In the genomic region with DNA sequence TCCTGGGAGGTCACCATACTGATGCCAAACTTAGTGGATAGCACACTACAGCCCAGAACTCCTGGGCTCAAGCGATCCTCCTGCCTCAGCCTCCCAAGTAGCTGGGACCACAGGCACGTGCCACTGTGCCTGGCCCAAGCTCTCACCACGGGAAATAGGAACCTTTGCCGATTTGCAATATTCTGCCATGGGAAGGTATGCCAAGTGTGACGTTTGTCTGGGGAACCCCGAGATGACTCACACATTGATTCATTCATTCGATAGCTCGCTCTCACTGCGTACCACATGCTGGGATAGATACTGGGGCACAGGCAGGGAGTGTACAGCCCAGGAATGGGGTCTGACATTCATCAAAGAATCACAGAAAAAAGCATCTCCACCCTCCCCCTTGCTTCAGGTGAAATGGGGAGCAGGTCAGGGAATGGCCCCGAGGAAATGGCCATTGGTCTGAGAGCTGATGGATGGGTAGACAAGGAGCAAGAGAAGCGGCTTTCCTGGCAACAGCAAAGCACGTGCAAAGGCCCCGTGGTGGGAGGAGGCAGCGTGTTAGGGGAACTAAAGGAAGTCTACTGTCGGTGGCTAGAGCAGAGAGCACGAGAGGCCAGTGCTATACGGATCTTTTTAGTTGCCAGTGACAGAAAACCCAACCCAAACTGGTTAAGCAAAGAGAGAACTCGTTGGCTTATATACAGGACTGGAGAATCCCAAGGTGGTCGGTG, we compare ENCODE assay signal across 10 cellular contexts. TPM values are rescaled to one million over a fixed set of nuclear protein-coding genes. Genes with fewer than 3 reads are reported as not detected.
DNase-seq lines count a peak whose midpoint lies in the region; ATAC-seq and TF ChIP-seq lines count a peak whose summit lies in the region.
"Had no signal": no experiment of that assay in that cellular context is flagged by ENCODE, and none has a peak within 500 bp of the region (broad histone marks: within the 10 kb centered on the region; RNA-seq: fewer than 3 reads in every experiment).

No MANE protein-coding gene starts in this region.

- CTCF ChIA-PET in activated CD4-positive, alpha-beta memory T cell treated with anti-CD3 and anti-CD28 coated beads, Interleukin-2, amount 10 ng/mL, durations not matched to agents 7 days and 5 days (lab: Charles Lee) = no interaction called here

- no peak overlapping the region for H3K4me3 ChIP-seq in fibroblast of villous mesenchyme (ENCODE audit: low read depth, low read length)

- no peak overlapping the region for H3K4me3 Mint-ChIP-seq in stimulated activated naive CD8-positive, alpha-beta T cell treated with anti-CD3 and anti-CD28 coated beads, Interleukin-15, amount 100 ng/mL, for 72 hours
- H3K4me3 Mint-ChIP-seq in activated CD4-positive, alpha-beta memory T cell treated with anti-CD3 and anti-CD28 coated beads, Interleukin-2, amount 10 ng/mL, durations not matched to agents 7 days and 5 days = no peak overlapping the region

- POLR2A ChIA-PET in activated CD4-positive, alpha-beta memory T cell treated with anti-CD3 and anti-CD28 coated beads, Interleukin-2, amount 10 ng/mL, durations not matched to agents 7 days and 5 days (lab: Charles Lee) = no interaction called here

- TF ChIP-seq CTCF in fibroblast of villous mesenchyme (IDR thresholded peaks at IDR 0.05; ENCODE audit: insufficient read depth, low read depth, low read length) = no peak

- DNase-seq in stimulated activated naive CD8-positive, alpha-beta T cell treated with anti-CD3 and anti-CD28 coated beads, Interleukin-15, Interleukin-2, amounts not matched to agents 100 U/mL and 50 U/mL, for 24 hours = peak; percentile 27
- no peak for DNase-seq in stimulated activated naive CD8-positive, alpha-beta T cell treated with anti-CD3 and anti-CD28 coated beads, Interleukin-15, amount 100 ng/mL, for 72 hours
- DNase-seq in activated CD4-positive, alpha-beta memory T cell treated with anti-CD3 and anti-CD28 coated beads, Interleukin-2, amount 10 ng/mL, durations not matched to agents 7 days and 5 days = peak; percentile 22
- DNase-seq in fibroblast of villous mesenchyme (ENCODE audit: low read depth) (peak; percentile 17), DMS 273 (lab: John Stamatoyannopoulos, UW; ENCODE audit: unreplicated experiment) (no peak)
- DNase-seq: caudate nucleus, NCI-H1694 treated with DMSO at 0.1 percent for 48 hours had no signal

- H3K27ac Mint-ChIP-seq in stimulated activated naive CD8-positive, alpha-beta T cell treated with anti-CD3 and anti-CD28 coated beads, Interleukin-15, amount 100 ng/mL, for 72 hours = peak overlapping the region in 1 of 2 donors; percentile 38
- H3K27ac Mint-ChIP-seq in activated CD4-positive, alpha-beta memory T cell treated with anti-CD3 and anti-CD28 coated beads, Interleukin-2, amount 10 ng/mL, durations not matched to agents 7 days and 5 days = no peak overlapping the region

- H3K27me3 Mint-ChIP-seq in stimulated activated naive CD8-positive, alpha-beta T cell treated with anti-CD3 and anti-CD28 coated beads, Interleukin-15, amount 100 ng/mL, for 72 hours = no peaks in the 10 kb centered on the region
- no peaks in the 10 kb centered on the region for H3K27me3 Mint-ChIP-seq in activated CD4-positive, alpha-beta memory T cell treated with anti-CD3 and anti-CD28 coated beads, Interleukin-2, amount 10 ng/mL, durations not matched to agents 7 days and 5 days

- ATAC-seq in stimulated activated naive CD8-positive, alpha-beta T cell treated with anti-CD3 and anti-CD28 coated beads, Interleukin-15, Interleukin-2, amounts not matched to agents 100 U/mL and 50 U/mL, for 24 hours = peak; percentile 50
- no peak for ATAC-seq in stimulated activated naive CD8-positive, alpha-beta T cell treated with anti-CD3 and anti-CD28 coated beads, Interleukin-15, amount 100 ng/mL, for 72 hours
- ATAC-seq in HG02610 (IDR thresholded peaks at IDR 0.05; ENCODE audit: unreplicated experiment) (no peak), GM21723 (IDR thresholded peaks at IDR 0.05; ENCODE audit: unreplicated experiment) (no peak), HG03342 (IDR thresholded peaks at IDR 0.05; ENCODE audit: unreplicated experiment) (no peak)

- H3K36me3 Mint-ChIP-seq in activated CD4-positive, alpha-beta memory T cell treated with anti-CD3 and anti-CD28 coated beads, Interleukin-2, amount 10 ng/mL, durations not matched to agents 7 days and 5 days (ENCODE audit: low read depth) = peaks cover 2% of the 10 kb centered on the region

- H3K4me1 Mint-ChIP-seq in stimulated activated naive CD8-positive, alpha-beta T cell treated with anti-CD3 and anti-CD28 coated beads, Interleukin-15, amount 100 ng/mL, for 72 hours = peaks cover 19% of the 10 kb centered on the region
- peaks cover 45% of the 10 kb centered on the region for H3K4me1 Mint-ChIP-seq in activated CD4-positive, alpha-beta memory T cell treated with anti-CD3 and anti-CD28 coated beads, Interleukin-2, amount 10 ng/mL, durations not matched to agents 7 days and 5 days

- H3K9me3 Mint-ChIP-seq in stimulated activated naive CD8-positive, alpha-beta T cell treated with anti-CD3 and anti-CD28 coated beads, Interleukin-15, amount 100 ng/mL, for 72 hours = no peaks in the 10 kb centered on the region
- no peaks in the 10 kb centered on the region for H3K9me3 Mint-ChIP-seq in activated CD4-positive, alpha-beta memory T cell treated with anti-CD3 and anti-CD28 coated beads, Interleukin-2, amount 10 ng/mL, durations not matched to agents 7 days and 5 days

RNA-seq across cellular contexts. Expression of gene DNAH17, which starts 44.1 kb away (rescaled TPM):
- total RNA-seq in activated CD4-positive, alpha-beta memory T cell treated with anti-CD3 and anti-CD28 coated beads, Interleukin-2, amount 10 ng/mL, durations not matched to agents 7 days and 5 days = under 1 TPM; 0.08 TPM
- total RNA-seq in fibroblast of villous mesenchyme = not detected in 2 replicates

Comparison
In these comparisons a context has a peak if more than half of its experiments do, and no peak if none do; other contexts are left out.
1. DNase-seq: peak in stimulated activated naive CD8-positive, alpha-beta T cell treated with anti-CD3 and anti-CD28 coated beads, Interleukin-15, Interleukin-2, amounts not matched to agents 100 U/mL and 50 U/mL, for 24 hours (single experiment), activated CD4-positive, alpha-beta memory T cell treated with anti-CD3 and anti-CD28 coated beads, Interleukin-2, amount 10 ng/mL, durations not matched to agents 7 days and 5 days (single experiment) and fibroblast of villous mesenchyme (single experiment); none in stimulated activated naive CD8-positive, alpha-beta T cell treated with anti-CD3 and anti-CD28 coated beads, Interleukin-15, amount 100 ng/mL, for 72 hours (0 of 2) and DMS 273 (single experiment).